In the genomic region with DNA sequence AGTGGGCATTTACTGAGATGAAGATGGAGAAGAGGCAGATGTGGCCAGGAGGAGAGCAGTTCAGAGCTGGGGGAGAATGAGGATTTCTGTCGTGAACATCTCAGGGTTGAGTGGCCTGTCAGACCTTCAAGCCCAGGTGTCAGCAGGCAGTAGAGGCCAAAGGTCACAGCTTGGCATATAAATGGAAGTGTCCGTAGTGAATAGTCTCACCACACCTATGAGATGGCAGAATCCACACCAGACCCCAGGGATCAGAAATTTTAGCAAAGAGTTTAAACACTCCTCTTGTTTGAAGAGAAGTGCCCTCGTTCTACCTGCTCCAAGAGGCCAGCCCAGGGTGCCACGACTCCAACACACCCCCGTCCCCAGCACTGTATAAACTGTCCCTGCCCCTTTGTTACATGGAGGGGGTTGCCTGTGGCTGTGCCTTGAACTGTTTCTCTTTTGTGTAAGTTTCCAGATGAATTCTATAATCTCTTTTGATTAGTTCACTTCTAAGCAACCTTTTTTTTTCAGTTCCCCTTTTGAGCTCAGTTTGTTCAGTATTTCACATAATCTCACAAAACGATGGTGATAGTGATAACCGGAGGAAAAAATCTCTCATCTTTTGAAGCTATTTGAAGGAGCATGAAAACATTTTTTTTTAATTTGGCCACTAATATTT, we compare ENCODE assay signal across 22 cellular contexts.
DNase-seq lines count a peak whose midpoint lies in the region; ATAC-seq lines count a peak whose summit lies in the region.
"Had no signal": no experiment of that assay in that cellular context is flagged by ENCODE, and none has a peak within 500 bp of the region (broad histone marks: within the 10 kb centered on the region; RNA-seq: fewer than 3 reads in every experiment).

No MANE protein-coding gene starts in this region.

- peak overlapping the region; percentile 61 for H3K27ac Mint-ChIP-seq in T-helper 17 cell
- H3K27ac Mint-ChIP-seq: activated CD8-positive, alpha-beta T cell treated with anti-CD3 and anti-CD28 coated beads, Interleukin-2, amount 10 ng/mL, durations not matched to agents 7 days and 5 days; activated T-helper 17 cell treated with anti-CD3 and anti-CD28 coated beads, Interleukin-2, amount 50 U/mL, for 72 hours; nephron had no signal

- peaks cover 0 to 10% (median 0%) of the 10 kb centered on the region in 11 experiments; a peak in 1 of 22 replicates for H3K36me3 ChIP-seq in BLaER1 treated with 17β-estradiol and CSF1 and Interleukin-3, amounts not matched to agents 10 nM and 100 nM
- H3K36me3 ChIP-seq: adrenal gland, uterus had no signal

- no peaks in the 10 kb centered on the region for H3K27me3 Mint-ChIP-seq in T-helper 17 cell
- H3K27me3 Mint-ChIP-seq: activated T-helper 17 cell treated with anti-CD3 and anti-CD28 coated beads, Interleukin-2, amount 50 U/mL, for 72 hours had no signal

- H3K9me3 ChIP-seq in BLaER1 treated with 17β-estradiol and CSF1 and Interleukin-3, amounts not matched to agents 10 nM and 100 nM (replicated peaks in 1 of 11), result no peaks in the 10 kb centered on the region
- H3K9me3 ChIP-seq in T-helper 17 cell (ENCODE audit: control insufficient read depth, low read length, poor library complexity, severe bottlenecking), result no peaks in the 10 kb centered on the region
- H3K9me3 ChIP-seq: adrenal gland, uterus had no signal

- no peaks in the 10 kb centered on the region for H3K36me3 Mint-ChIP-seq in T-helper 17 cell (ENCODE audit: low read depth)

- H3K27me3 ChIP-seq in BLaER1 treated with 17β-estradiol and CSF1 and Interleukin-3, amounts not matched to agents 10 nM and 100 nM, result no peaks in the 10 kb centered on the region
- H3K27me3 ChIP-seq: adrenal gland, uterus had no signal

- H3K27ac ChIP-seq in BLaER1 treated with 17β-estradiol and CSF1 and Interleukin-3, amounts not matched to agents 10 nM and 100 nM, result peak overlapping the region in 3 of 11 experiments; percentile 7 to 39 (median 29); a peak in 3 of 22 replicates
- H3K27ac ChIP-seq: RWPE1, uterus, VCaP had no signal

- H3K4me1 ChIP-seq in BLaER1 treated with 17β-estradiol and CSF1 and Interleukin-3, amounts not matched to agents 10 nM and 100 nM, result peaks cover 0 to 11% (median 8%) of the 10 kb centered on the region in 10 experiments; a peak in 15 of 20 replicates
- H3K4me1 ChIP-seq: adrenal gland, uterus had no signal

- no peak overlapping the region for H3K9ac ChIP-seq in BLaER1 treated with 17β-estradiol and CSF1 and Interleukin-3, amounts not matched to agents 10 nM and 100 nM

- H3K4me2 ChIP-seq in BLaER1 treated with 17β-estradiol and CSF1 and Interleukin-3, amounts not matched to agents 10 nM and 100 nM, result peak overlapping the region in 10 of 11 experiments; percentile 19 to 53 (median 45); a peak in 17 of 22 replicates

- H3K4me3 ChIP-seq in BLaER1 treated with 17β-estradiol and CSF1 and Interleukin-3, amounts not matched to agents 10 nM and 100 nM, result no peak overlapping the region
- H3K4me3 ChIP-seq: adrenal gland, uterus had no signal

- H4K20me1 ChIP-seq in BLaER1 treated with 17β-estradiol and CSF1 and Interleukin-3, amounts not matched to agents 10 nM and 100 nM, result no peaks in the 10 kb centered on the region

- peaks cover 24% of the 10 kb centered on the region for H3K4me1 Mint-ChIP-seq in T-helper 17 cell
- H3K4me1 Mint-ChIP-seq: nephron had no signal

- no peak overlapping the region for H3K4me3 Mint-ChIP-seq in T-helper 17 cell
- H3K4me3 Mint-ChIP-seq: activated CD8-positive, alpha-beta T cell treated with anti-CD3 and anti-CD28 coated beads, Interleukin-2, amount 10 ng/mL, durations not matched to agents 7 days and 5 days; activated T-helper 17 cell treated with anti-CD3 and anti-CD28 coated beads, Interleukin-2, amount 50 U/mL, for 72 hours; nephron had no signal

- DNase-seq in T-helper 17 cell (no peak), retina (no peak), cerebellar cortex (ENCODE audit: low spot score) (no peak), NAMALWA (ENCODE audit: low spot score) (no peak)
- DNase-seq: activated CD8-positive, alpha-beta T cell treated with anti-CD3 and anti-CD28 coated beads, Interleukin-2, amount 10 ng/mL, durations not matched to agents 7 days and 5 days; adrenal gland; caudate nucleus; COR-L47; H7; head of caudate nucleus; NCI-H1092 treated with DMSO at 0.1 percent for 48 hours; NCI-H748 treated with DMSO at 0.1 percent for 48 hours; SW 1271; uterus had no signal

- peak; percentile 54 for ATAC-seq in GM18511 (IDR thresholded peaks at IDR 0.05; ENCODE audit: unreplicated experiment)
- ATAC-seq in HG02678 (IDR thresholded peaks at IDR 0.05; ENCODE audit: unreplicated experiment), result peak; percentile 46
- ATAC-seq in T-helper 17 cell, result no peak
- ATAC-seq in HG03442 (IDR thresholded peaks at IDR 0.05; ENCODE audit: unreplicated experiment), result no peak
- ATAC-seq: activated CD8-positive, alpha-beta T cell treated with anti-CD3 and anti-CD28 coated beads, Interleukin-2, amount 10 ng/mL, durations not matched to agents 7 days and 5 days; activated T-helper 17 cell treated with anti-CD3 and anti-CD28 coated beads, Interleukin-2, amount 50 U/mL, for 72 hours had no signal

Comparison
In these comparisons a context has a peak if more than half of its experiments do, and no peak if none do; other contexts are left out.
1. ATAC-seq: peak in GM18511 (single experiment) and HG02678 (single experiment); none in T-helper 17 cell (single experiment) and HG03442 (single experiment).